In genomic region chr6:81562169-81562568, GRCh38 we compare ENCODE assay signal across 9 cellular contexts.
DNase-seq lines count a peak whose midpoint lies in the region; ATAC-seq and TF ChIP-seq lines count a peak whose summit lies in the region.
"Had no signal": no experiment of that assay in that cellular context is flagged by ENCODE, and none has a peak within 500 bp of the region (broad histone marks: within the 10 kb centered on the region; RNA-seq: fewer than 3 reads in every experiment).

No MANE protein-coding gene starts in this region.

- H3K4me3 ChIP-seq in RWPE2 (ENCODE audit: severe bottlenecking) (no peak overlapping the region), stomach (no peak overlapping the region)

- no peak overlapping the region for H3K4me3 Mint-ChIP-seq in naive thymus-derived CD8-positive, alpha-beta T cell
- H3K4me3 Mint-ChIP-seq: activated naive CD4-positive, alpha-beta T cell treated with anti-CD3 and anti-CD28 coated beads, Interleukin-2, amount 50 U/mL, for 24 hours had no signal

- H3K9me3 ChIP-seq in RWPE2 (ENCODE audit: severe bottlenecking), result no peaks in the 10 kb centered on the region
- no peaks in the 10 kb centered on the region for H3K9me3 ChIP-seq in stomach

- H3K4me1 Mint-ChIP-seq in naive thymus-derived CD8-positive, alpha-beta T cell, result no peaks in the 10 kb centered on the region
- H3K4me1 Mint-ChIP-seq: activated naive CD4-positive, alpha-beta T cell treated with anti-CD3 and anti-CD28 coated beads, Interleukin-2, amount 50 U/mL, for 24 hours had no signal

- POLR2A ChIA-PET in naive thymus-derived CD8-positive, alpha-beta T cell (lab: Charles Lee), result no interaction called here

- 6 to 28% (median 14%) methylated on average over 2 of the region's 2 CpGs for WGBS in stomach, 5 donors

- peaks cover 0 to 5% (median 0%) of the 10 kb centered on the region in 9 donors for H3K9me3 Mint-ChIP-seq in naive thymus-derived CD8-positive, alpha-beta T cell
- H3K9me3 Mint-ChIP-seq: activated naive CD4-positive, alpha-beta T cell treated with anti-CD3 and anti-CD28 coated beads, Interleukin-2, amount 50 U/mL, for 24 hours had no signal

- no peaks in the 10 kb centered on the region for H3K36me3 Mint-ChIP-seq in naive thymus-derived CD8-positive, alpha-beta T cell
- H3K36me3 Mint-ChIP-seq: activated naive CD4-positive, alpha-beta T cell treated with anti-CD3 and anti-CD28 coated beads, Interleukin-2, amount 50 U/mL, for 24 hours had no signal

- no peaks in the 10 kb centered on the region for H3K27me3 ChIP-seq in RWPE2 (ENCODE audit: insufficient read depth, poor library complexity, severe bottlenecking)
- H3K27me3 ChIP-seq in stomach, result no peaks in the 10 kb centered on the region

- DNase-seq in HCEC 1CT (peak; percentile 80), RWPE2 (ENCODE audit: low spot score) (no peak), left cardiac atrium (no peak), stomach (no peak)
- no peak for DNase-seq in naive thymus-derived CD8-positive, alpha-beta T cell

- ATAC-seq in RWPE2 (ENCODE audit: low read depth) (peak; percentile 38; the same call in 1 of the 3 replicates), left cardiac atrium (peak; percentile 61 to 97), HG02763 (IDR thresholded peaks at IDR 0.05; ENCODE audit: unreplicated experiment) (no peak), GM21825 (IDR thresholded peaks at IDR 0.05; ENCODE audit: unreplicated experiment) (no peak), GM19395 (IDR thresholded peaks at IDR 0.05; ENCODE audit: unreplicated experiment) (no peak)
- no peak for ATAC-seq in naive thymus-derived CD8-positive, alpha-beta T cell

- TF ChIP-seq CTCF in RWPE2 (IDR thresholded peaks at IDR 0.05; ENCODE audit: poor library complexity, severe bottlenecking) (no peak), stomach (IDR thresholded peaks at IDR 0.05) (no peak)

- no peak for TF ChIP-seq EP300 in stomach (IDR thresholded peaks at IDR 0.05)

- H3K27ac ChIP-seq in RWPE2 (ENCODE audit: poor library complexity, severe bottlenecking) (no peak overlapping the region), stomach (peak overlapping the region in 4 of 5 donors; percentile 11 to 53 (median 38))

- H3K27me3 Mint-ChIP-seq in naive thymus-derived CD8-positive, alpha-beta T cell, result no peaks in the 10 kb centered on the region
- H3K27me3 Mint-ChIP-seq: activated naive CD4-positive, alpha-beta T cell treated with anti-CD3 and anti-CD28 coated beads, Interleukin-2, amount 50 U/mL, for 24 hours had no signal

- no peak for TF ChIP-seq POLR2A in stomach (IDR thresholded peaks at IDR 0.05)

- no peak overlapping the region for H3K27ac Mint-ChIP-seq in naive thymus-derived CD8-positive, alpha-beta T cell
- H3K27ac Mint-ChIP-seq: activated naive CD4-positive, alpha-beta T cell treated with anti-CD3 and anti-CD28 coated beads, Interleukin-2, amount 50 U/mL, for 24 hours had no signal

- H3K4me1 ChIP-seq in RWPE2 (ENCODE audit: insufficient read depth, poor library complexity, severe bottlenecking) (no peaks in the 10 kb centered on the region), stomach (peaks cover 0 to 28% (median 13%) of the 10 kb centered on the region in 4 donors)

- intact Hi-C loops in left cardiac atrium (cut with DNase I), result no loop called here
- intact Hi-C loops in stomach (cut with DNase I; ENCODE audit: low total_unique reads), result no loop called here

- H3K36me3 ChIP-seq in RWPE2 (ENCODE audit: low read depth), result no peaks in the 10 kb centered on the region
- H3K36me3 ChIP-seq in stomach, result no peaks in the 10 kb centered on the region

Comparison
In these comparisons a context has a peak if more than half of its experiments do, and no peak if none do; other contexts are left out.
1. ATAC-seq: peak in RWPE2 (single experiment) and left cardiac atrium (2 of 2); none in naive thymus-derived CD8-positive, alpha-beta T cell (0 of 2), HG02763 (single experiment), GM21825 (single experiment) and GM19395 (single experiment).